1 cellular context compared by ENCODE assay signal in the genomic region with DNA sequence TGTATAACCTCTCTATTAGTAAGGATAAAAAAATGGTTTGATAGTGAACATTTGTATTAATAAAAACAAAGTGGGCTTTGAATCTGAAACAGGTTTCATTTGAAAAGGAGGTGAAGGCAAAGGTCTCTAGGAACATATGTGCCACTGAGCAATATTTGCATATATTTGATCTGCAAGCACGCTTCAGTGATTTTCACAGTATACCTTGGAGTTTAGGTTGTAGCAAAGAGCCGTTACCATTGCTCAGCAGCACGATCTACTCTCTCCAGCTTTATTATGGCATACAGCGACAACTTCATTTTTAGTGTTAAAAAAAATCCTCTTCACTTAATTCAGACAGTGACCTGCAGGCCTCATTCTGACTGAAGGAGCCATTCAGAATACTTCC.
TF ChIP-seq lines count a peak whose summit lies in the region.

No MANE protein-coding gene starts in this region.

TF ChIP-seq in K562, 482 proteins besides CTCF, POLR2A, EP300 and RAD21 (continued from another document):
- TF ChIP-seq, protein P1, sequence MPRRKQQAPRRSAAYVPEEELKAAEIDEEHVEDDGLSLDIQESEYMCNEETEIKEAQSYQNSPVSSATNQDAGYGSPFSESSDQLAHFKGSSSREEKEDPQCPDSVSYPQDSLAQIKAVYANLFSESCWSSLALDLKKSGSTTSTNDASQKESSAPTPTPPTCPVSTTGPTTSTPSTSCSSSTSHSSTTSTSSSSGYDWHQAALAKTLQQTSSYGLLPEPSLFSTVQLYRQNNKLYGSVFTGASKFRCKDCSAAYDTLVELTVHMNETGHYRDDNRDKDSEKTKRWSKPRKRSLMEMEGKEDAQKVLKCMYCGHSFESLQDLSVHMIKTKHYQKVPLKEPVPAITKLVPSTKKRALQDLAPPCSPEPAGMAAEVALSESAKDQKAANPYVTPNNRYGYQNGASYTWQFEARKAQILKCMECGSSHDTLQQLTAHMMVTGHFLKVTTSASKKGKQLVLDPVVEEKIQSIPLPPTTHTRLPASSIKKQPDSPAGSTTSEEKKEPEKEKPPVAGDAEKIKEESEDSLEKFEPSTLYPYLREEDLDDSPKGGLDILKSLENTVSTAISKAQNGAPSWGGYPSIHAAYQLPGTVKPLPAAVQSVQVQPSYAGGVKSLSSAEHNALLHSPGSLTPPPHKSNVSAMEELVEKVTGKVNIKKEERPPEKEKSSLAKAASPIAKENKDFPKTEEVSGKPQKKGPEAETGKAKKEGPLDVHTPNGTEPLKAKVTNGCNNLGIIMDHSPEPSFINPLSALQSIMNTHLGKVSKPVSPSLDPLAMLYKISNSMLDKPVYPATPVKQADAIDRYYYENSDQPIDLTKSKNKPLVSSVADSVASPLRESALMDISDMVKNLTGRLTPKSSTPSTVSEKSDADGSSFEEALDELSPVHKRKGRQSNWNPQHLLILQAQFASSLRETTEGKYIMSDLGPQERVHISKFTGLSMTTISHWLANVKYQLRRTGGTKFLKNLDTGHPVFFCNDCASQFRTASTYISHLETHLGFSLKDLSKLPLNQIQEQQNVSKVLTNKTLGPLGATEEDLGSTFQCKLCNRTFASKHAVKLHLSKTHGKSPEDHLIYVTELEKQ (CRISPR knock-in tag; IDR thresholded peaks at IDR 0.05) = no peak
- peak; percentile 11; the same call in 1 of the 2 replicates for TF ChIP-seq BACH1 (tag; IDR thresholded peaks at IDR 0.05)
- TF ChIP-seq NUFIP1 (IDR thresholded peaks at IDR 0.05; ENCODE audit: partially characterized antibody) = no peak
